In the genomic region with DNA sequence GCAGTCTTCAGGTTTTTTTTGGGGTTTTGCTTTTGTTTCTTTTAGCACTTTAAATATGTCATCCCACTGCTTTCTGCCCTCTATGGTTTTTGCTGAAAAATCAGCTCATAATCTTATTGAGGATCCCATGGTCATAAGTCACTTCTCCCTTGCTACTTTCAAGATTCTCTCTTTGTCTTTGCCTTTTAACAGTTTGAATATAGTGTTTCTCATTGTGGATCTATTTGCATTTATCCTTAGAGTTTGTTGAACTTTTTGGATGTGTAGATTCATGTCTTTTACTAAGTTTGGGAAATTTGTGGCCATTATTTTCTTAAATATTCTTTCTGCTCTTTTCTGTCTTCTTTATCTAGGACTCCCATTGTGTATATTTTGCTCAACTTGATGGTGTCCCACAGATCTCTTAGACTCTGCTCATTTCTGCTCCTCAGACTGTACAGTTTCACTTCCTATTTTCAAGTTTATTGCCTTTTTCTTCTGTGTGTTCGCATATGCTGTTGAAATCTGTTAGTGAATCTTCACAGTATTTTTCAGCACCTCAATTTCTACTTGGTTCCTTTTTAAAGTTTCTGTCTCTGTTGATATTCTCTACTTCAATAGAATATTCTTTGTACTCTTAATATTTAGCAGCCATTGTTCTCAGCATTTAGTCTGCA, we compare ENCODE assay signal across 1 cellular context.
A peak's percentile ranks its signal among the peaks of the same experiment; 100 is the strongest.
TF ChIP-seq lines count a peak whose summit lies in the region.

No MANE protein-coding gene starts in this region.

TF ChIP-seq in GM12878, 131 proteins besides CTCF, POLR2A, EP300 and RAD21 (continued from another document and continues in another):
- TF ChIP-seq YY1 (IDR thresholded peaks at IDR 0.05; ENCODE audit: low read depth, low read length): no peak
- TF ChIP-seq ETV6 (conservative IDR thresholded peaks at IDR 0.05 in 1 of 2, IDR thresholded peaks at IDR 0.05 in 1 of 2; ENCODE audit: borderline replicate concordance in 1 of 2, low read depth in 1 of 2): no peak
- TF ChIP-seq LARP7 (IDR thresholded peaks at IDR 0.05): no peak
- no peak for TF ChIP-seq SUZ12 (IDR thresholded peaks at IDR 0.05; ENCODE audit: unreplicated experiment)
- 0 out of 2 replicates have a peak, but pooled peaks have one; percentile 26 for TF ChIP-seq CREM (IDR thresholded peaks at IDR 0.05; ENCODE audit: low read depth)
- TF ChIP-seq, protein P1, sequence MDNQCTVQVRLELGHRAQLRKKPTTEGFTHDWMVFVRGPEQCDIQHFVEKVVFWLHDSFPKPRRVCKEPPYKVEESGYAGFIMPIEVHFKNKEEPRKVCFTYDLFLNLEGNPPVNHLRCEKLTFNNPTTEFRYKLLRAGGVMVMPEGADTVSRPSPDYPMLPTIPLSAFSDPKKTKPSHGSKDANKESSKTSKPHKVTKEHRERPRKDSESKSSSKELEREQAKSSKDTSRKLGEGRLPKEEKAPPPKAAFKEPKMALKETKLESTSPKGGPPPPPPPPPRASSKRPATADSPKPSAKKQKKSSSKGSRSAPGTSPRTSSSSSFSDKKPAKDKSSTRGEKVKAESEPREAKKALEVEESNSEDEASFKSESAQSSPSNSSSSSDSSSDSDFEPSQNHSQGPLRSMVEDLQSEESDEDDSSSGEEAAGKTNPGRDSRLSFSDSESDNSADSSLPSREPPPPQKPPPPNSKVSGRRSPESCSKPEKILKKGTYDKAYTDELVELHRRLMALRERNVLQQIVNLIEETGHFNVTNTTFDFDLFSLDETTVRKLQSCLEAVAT (IDR thresholded peaks at IDR 0.05): peak; percentile 44; the same call in 1 of the 2 replicates
- no peak for TF ChIP-seq SIN3A (IDR thresholded peaks at IDR 0.05; ENCODE audit: low read depth, low read length)
- TF ChIP-seq ZNF622 (IDR thresholded peaks at IDR 0.05): no peak
- no peak for TF ChIP-seq WRNIP1 (IDR thresholded peaks at IDR 0.05; ENCODE audit: borderline replicate concordance, low read depth, low read length)
- no peak for TF ChIP-seq PAX8 (IDR thresholded peaks at IDR 0.05)
- TF ChIP-seq RB1 (IDR thresholded peaks at IDR 0.05; ENCODE audit: borderline replicate concordance): no peak
- TF ChIP-seq NR2C2 (IDR thresholded peaks at IDR 0.05; ENCODE audit: borderline replicate concordance, control insufficient read depth, insufficient read length, low read depth): no peak
- TF ChIP-seq SMAD1 (IDR thresholded peaks at IDR 0.05; ENCODE audit: low read depth, partially characterized antibody): no peak
- TF ChIP-seq, protein P2, sequence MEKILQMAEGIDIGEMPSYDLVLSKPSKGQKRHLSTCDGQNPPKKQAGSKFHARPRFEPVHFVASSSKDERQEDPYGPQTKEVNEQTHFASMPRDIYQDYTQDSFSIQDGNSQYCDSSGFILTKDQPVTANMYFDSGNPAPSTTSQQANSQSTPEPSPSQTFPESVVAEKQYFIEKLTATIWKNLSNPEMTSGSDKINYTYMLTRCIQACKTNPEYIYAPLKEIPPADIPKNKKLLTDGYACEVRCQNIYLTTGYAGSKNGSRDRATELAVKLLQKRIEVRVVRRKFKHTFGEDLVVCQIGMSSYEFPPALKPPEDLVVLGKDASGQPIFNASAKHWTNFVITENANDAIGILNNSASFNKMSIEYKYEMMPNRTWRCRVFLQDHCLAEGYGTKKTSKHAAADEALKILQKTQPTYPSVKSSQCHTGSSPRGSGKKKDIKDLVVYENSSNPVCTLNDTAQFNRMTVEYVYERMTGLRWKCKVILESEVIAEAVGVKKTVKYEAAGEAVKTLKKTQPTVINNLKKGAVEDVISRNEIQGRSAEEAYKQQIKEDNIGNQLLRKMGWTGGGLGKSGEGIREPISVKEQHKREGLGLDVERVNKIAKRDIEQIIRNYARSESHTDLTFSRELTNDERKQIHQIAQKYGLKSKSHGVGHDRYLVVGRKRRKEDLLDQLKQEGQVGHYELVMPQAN (conservative IDR thresholded peaks at IDR 0.05): no peak
- TF ChIP-seq SMARCA5 (IDR thresholded peaks at IDR 0.05): no peak
- TF ChIP-seq, protein P3, sequence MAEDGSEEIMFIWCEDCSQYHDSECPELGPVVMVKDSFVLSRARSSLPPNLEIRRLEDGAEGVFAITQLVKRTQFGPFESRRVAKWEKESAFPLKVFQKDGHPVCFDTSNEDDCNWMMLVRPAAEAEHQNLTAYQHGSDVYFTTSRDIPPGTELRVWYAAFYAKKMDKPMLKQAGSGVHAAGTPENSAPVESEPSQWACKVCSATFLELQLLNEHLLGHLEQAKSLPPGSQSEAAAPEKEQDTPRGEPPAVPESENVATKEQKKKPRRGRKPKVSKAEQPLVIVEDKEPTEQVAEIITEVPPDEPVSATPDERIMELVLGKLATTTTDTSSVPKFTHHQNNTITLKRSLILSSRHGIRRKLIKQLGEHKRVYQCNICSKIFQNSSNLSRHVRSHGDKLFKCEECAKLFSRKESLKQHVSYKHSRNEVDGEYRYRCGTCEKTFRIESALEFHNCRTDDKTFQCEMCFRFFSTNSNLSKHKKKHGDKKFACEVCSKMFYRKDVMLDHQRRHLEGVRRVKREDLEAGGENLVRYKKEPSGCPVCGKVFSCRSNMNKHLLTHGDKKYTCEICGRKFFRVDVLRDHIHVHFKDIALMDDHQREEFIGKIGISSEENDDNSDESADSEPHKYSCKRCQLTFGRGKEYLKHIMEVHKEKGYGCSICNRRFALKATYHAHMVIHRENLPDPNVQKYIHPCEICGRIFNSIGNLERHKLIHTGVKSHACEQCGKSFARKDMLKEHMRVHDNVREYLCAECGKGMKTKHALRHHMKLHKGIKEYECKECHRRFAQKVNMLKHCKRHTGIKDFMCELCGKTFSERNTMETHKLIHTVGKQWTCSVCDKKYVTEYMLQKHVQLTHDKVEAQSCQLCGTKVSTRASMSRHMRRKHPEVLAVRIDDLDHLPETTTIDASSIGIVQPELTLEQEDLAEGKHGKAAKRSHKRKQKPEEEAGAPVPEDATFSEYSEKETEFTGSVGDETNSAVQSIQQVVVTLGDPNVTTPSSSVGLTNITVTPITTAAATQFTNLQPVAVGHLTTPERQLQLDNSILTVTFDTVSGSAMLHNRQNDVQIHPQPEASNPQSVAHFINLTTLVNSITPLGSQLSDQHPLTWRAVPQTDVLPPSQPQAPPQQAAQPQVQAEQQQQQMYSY (CRISPR knock-in tag; IDR thresholded peaks at IDR 0.05): no peak
- no peak for TF ChIP-seq CHD2 (IDR thresholded peaks at IDR 0.05; ENCODE audit: borderline replicate concordance, low read depth, low read length)
- peak; percentile 82 for TF ChIP-seq IRF4 (IDR thresholded peaks at IDR 0.05; ENCODE audit: low read depth, low read length)
- TF ChIP-seq, protein P4, sequence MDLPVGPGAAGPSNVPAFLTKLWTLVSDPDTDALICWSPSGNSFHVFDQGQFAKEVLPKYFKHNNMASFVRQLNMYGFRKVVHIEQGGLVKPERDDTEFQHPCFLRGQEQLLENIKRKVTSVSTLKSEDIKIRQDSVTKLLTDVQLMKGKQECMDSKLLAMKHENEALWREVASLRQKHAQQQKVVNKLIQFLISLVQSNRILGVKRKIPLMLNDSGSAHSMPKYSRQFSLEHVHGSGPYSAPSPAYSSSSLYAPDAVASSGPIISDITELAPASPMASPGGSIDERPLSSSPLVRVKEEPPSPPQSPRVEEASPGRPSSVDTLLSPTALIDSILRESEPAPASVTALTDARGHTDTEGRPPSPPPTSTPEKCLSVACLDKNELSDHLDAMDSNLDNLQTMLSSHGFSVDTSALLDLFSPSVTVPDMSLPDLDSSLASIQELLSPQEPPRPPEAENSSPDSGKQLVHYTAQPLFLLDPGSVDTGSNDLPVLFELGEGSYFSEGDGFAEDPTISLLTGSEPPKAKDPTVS (IDR thresholded peaks at IDR 0.05; ENCODE audit: low read depth, low read length): no peak
- no peak for TF ChIP-seq POU2F2 (IDR thresholded peaks at IDR 0.05; ENCODE audit: borderline replicate concordance, low read depth, low read length)
- no peak for TF ChIP-seq ESRRA (IDR thresholded peaks at IDR 0.05; ENCODE audit: low read length)
- TF ChIP-seq ZSCAN29 (IDR thresholded peaks at IDR 0.05): no peak
- peak; percentile 7 for TF ChIP-seq MEF2B (IDR thresholded peaks at IDR 0.05; ENCODE audit: partially characterized antibody, poor library complexity, severe bottlenecking)
- no peak for TF ChIP-seq RFX5 (IDR thresholded peaks at IDR 0.05; ENCODE audit: low read depth, low read length)
- no peak for TF ChIP-seq STAT3 (IDR thresholded peaks at IDR 0.05; ENCODE audit: low read depth, low read length)
- TF ChIP-seq ZNF274 (IDR thresholded peaks at IDR 0.05; ENCODE audit: insufficient read depth, insufficient read length): no peak
- no peak; the same call in 1 of the 2 replicates for TF ChIP-seq RAD51 (IDR thresholded peaks at IDR 0.05)
- TF ChIP-seq, protein P5, sequence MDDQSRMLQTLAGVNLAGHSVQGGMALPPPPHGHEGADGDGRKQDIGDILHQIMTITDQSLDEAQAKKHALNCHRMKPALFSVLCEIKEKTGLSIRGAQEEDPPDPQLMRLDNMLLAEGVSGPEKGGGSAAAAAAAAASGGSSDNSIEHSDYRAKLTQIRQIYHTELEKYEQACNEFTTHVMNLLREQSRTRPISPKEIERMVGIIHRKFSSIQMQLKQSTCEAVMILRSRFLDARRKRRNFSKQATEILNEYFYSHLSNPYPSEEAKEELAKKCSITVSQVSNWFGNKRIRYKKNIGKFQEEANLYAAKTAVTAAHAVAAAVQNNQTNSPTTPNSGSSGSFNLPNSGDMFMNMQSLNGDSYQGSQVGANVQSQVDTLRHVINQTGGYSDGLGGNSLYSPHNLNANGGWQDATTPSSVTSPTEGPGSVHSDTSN (IDR thresholded peaks at IDR 0.05; ENCODE audit: insufficient replicate concordance, low read depth, low read length): no peak
- no peak for TF ChIP-seq EGR1 (IDR thresholded peaks at IDR 0.05; ENCODE audit: borderline replicate concordance in 1 of 2, low read depth in 2 of 2, low read length in 2 of 2)
- TF ChIP-seq, protein P6, sequence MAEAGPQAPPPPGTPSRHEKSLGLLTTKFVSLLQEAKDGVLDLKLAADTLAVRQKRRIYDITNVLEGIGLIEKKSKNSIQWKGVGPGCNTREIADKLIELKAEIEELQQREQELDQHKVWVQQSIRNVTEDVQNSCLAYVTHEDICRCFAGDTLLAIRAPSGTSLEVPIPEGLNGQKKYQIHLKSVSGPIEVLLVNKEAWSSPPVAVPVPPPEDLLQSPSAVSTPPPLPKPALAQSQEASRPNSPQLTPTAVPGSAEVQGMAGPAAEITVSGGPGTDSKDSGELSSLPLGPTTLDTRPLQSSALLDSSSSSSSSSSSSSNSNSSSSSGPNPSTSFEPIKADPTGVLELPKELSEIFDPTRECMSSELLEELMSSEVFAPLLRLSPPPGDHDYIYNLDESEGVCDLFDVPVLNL (IDR thresholded peaks at IDR 0.05; ENCODE audit: low read depth, low read length): no peak
- no peak for TF ChIP-seq ZNF24 (IDR thresholded peaks at IDR 0.05)
- TF ChIP-seq JUND (IDR thresholded peaks at IDR 0.05; ENCODE audit: low read depth, low read length): no peak
- TF ChIP-seq, protein P7, sequence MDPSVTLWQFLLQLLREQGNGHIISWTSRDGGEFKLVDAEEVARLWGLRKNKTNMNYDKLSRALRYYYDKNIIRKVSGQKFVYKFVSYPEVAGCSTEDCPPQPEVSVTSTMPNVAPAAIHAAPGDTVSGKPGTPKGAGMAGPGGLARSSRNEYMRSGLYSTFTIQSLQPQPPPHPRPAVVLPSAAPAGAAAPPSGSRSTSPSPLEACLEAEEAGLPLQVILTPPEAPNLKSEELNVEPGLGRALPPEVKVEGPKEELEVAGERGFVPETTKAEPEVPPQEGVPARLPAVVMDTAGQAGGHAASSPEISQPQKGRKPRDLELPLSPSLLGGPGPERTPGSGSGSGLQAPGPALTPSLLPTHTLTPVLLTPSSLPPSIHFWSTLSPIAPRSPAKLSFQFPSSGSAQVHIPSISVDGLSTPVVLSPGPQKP (IDR thresholded peaks at IDR 0.05; ENCODE audit: low read depth, low read length): no peak
- no peak for TF ChIP-seq CHD1 (IDR thresholded peaks at IDR 0.05; ENCODE audit: low read depth, low read length)
- TF ChIP-seq BHLHE40 (IDR thresholded peaks at IDR 0.05; ENCODE audit: borderline replicate concordance in 1 of 2, low read depth in 2 of 2, low read length in 1 of 2): 0 out of 4 replicates have a peak, but pooled peaks of 1 of the 2 experiments have one; percentile 34
- TF ChIP-seq GATAD2B (conservative IDR thresholded peaks at IDR 0.05; ENCODE audit: low read depth): no peak
- TF ChIP-seq IKZF2 (IDR thresholded peaks at IDR 0.05): peak; percentile 51 to 63
- TF ChIP-seq CBX5 (IDR thresholded peaks at IDR 0.05; ENCODE audit: low read depth): no peak; the same call in 1 of the 2 replicates
- TF ChIP-seq BMI1 (IDR thresholded peaks at IDR 0.05; ENCODE audit: borderline replicate concordance): no peak; the same call in 1 of the 2 replicates
- no peak for TF ChIP-seq CEBPB (IDR thresholded peaks at IDR 0.05; ENCODE audit: borderline replicate concordance in 1 of 2, low read depth in 2 of 2, low read length in 2 of 2)
- TF ChIP-seq PAX5 (IDR thresholded peaks at IDR 0.05; ENCODE audit: borderline replicate concordance, low read depth, low read length): no peak
- no peak for TF ChIP-seq GABPA (IDR thresholded peaks at IDR 0.05; ENCODE audit: low read depth)
- no peak for TF ChIP-seq TCF3 (IDR thresholded peaks at IDR 0.05; ENCODE audit: borderline replicate concordance, insufficient read depth, low read depth, low read length)
- no peak for TF ChIP-seq SREBF2 (IDR thresholded peaks at IDR 0.05; ENCODE audit: low read length)
- TF ChIP-seq BACH1 (IDR thresholded peaks at IDR 0.05; ENCODE audit: borderline replicate concordance): peak; percentile 53; the same call in 1 of the 2 replicates
- TF ChIP-seq BRCA1 (IDR thresholded peaks at IDR 0.05; ENCODE audit: low read depth, low read length): no peak
- TF ChIP-seq, protein P8, sequence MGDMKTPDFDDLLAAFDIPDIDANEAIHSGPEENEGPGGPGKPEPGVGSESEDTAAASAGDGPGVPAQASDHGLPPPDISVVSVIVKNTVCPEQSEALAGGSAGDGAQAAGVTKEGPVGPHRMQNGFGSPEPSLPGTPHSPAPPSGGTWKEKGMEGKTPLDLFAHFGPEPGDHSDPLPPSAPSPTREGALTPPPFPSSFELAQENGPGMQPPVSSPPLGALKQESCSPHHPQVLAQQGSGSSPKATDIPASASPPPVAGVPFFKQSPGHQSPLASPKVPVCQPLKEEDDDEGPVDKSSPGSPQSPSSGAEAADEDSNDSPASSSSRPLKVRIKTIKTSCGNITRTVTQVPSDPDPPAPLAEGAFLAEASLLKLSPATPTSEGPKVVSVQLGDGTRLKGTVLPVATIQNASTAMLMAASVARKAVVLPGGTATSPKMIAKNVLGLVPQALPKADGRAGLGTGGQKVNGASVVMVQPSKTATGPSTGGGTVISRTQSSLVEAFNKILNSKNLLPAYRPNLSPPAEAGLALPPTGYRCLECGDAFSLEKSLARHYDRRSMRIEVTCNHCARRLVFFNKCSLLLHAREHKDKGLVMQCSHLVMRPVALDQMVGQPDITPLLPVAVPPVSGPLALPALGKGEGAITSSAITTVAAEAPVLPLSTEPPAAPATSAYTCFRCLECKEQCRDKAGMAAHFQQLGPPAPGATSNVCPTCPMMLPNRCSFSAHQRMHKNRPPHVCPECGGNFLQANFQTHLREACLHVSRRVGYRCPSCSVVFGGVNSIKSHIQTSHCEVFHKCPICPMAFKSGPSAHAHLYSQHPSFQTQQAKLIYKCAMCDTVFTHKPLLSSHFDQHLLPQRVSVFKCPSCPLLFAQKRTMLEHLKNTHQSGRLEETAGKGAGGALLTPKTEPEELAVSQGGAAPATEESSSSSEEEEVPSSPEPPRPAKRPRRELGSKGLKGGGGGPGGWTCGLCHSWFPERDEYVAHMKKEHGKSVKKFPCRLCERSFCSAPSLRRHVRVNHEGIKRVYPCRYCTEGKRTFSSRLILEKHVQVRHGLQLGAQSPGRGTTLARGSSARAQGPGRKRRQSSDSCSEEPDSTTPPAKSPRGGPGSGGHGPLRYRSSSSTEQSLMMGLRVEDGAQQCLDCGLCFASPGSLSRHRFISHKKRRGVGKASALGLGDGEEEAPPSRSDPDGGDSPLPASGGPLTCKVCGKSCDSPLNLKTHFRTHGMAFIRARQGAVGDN (IDR thresholded peaks at IDR 0.05): no peak
- TF ChIP-seq ZNF384 (IDR thresholded peaks at IDR 0.05; ENCODE audit: borderline replicate concordance, low read depth, low read length): no peak
